1 cellular context compared by ENCODE assay signal in the genomic region with DNA sequence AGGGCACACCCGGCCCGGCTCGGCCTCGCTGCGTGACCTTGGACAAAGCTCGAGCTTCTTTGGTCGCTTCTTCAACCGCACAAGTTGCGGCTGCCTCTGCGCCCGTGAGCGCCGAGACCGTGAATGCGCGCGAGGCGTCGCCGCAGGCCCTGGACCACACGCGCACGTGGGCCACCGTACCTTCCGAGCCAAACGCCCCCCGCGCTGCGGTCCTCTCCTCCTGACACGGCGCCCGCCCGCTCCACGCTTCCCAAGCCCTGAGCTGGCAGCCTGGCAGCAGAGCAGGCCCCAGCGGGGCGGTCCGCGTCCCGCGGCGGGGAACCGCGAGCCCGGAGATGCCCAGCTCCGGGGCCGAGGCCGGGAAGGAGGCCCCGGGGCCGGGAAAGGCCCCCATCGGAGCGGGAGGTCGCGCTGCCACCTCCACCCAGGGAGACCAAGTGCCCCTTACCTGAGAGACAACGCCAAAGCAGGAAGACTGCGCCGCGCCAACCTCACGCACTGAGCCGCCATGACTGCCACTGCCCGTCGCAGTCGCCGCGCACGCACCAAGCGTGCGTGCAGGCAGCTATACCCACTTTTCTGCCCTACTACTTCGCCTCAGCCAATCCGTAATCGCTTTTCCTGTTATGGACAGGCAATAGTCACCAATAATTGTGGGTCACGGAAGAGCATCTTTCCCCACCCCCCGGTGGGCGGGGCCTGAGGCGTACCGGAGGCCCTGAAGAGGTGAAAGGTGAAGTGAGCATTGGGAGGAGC.
A peak's percentile ranks its signal among the peaks of the same experiment; 100 is the strongest.
TF ChIP-seq lines count a peak whose summit lies in the region.

A gene (minus strand): TSS at position 542 of the 756 bp plus-strand sequence. CDS start 32 bp downstream, at position 510.

TF ChIP-seq in K562, 482 proteins besides CTCF, POLR2A, EP300 and RAD21 (continued from another document and continues in another):
- TF ChIP-seq, protein P1, sequence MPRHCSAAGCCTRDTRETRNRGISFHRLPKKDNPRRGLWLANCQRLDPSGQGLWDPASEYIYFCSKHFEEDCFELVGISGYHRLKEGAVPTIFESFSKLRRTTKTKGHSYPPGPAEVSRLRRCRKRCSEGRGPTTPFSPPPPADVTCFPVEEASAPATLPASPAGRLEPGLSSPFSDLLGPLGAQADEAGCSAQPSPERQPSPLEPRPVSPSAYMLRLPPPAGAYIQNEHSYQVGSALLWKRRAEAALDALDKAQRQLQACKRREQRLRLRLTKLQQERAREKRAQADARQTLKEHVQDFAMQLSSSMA (CRISPR knock-in tag; IDR thresholded peaks at IDR 0.05), result peak; percentile 65; the same call in 1 of the 2 replicates
- TF ChIP-seq RBFOX2 (IDR thresholded peaks at IDR 0.05; ENCODE audit: low read depth, low read length) (peak; percentile 99), HEY1 (CRISPR knock-in tag; IDR thresholded peaks at IDR 0.05; ENCODE audit: borderline replicate concordance) (no peak), STAT5A (IDR thresholded peaks at IDR 0.05; ENCODE audit: borderline replicate concordance, low read length) (no peak), DPF2 (IDR thresholded peaks at IDR 0.05) (no peak), NFIC (IDR thresholded peaks at IDR 0.05) (no peak; the same call in 1 of the 2 replicates), CTBP1 (IDR thresholded peaks at IDR 0.05; ENCODE audit: borderline replicate concordance) (peak; percentile 54; the same call in 1 of the 2 replicates), POLR2AphosphoS5 (IDR thresholded peaks at IDR 0.05; ENCODE audit: control insufficient read depth, insufficient read depth, low read depth, low read length) (peak; percentile 55; the same call in 1 of the 2 replicates), POLR2AphosphoS2 (IDR thresholded peaks at IDR 0.05; ENCODE audit: low read length) (peak; percentile 25; the same call in 1 of the 2 replicates), SRF (CRISPR knock-in tag; IDR thresholded peaks at IDR 0.05) (peak in 1 of 2 experiments; percentile 89; a peak in 1 of 4 replicates), HDAC3 (IDR thresholded peaks at IDR 0.05; ENCODE audit: borderline replicate concordance, partially characterized antibody) (no peak), RBM25 (IDR thresholded peaks at IDR 0.05; ENCODE audit: low read depth, low read length, severe bottlenecking) (peak; percentile 81), ZNF217 (CRISPR knock-in tag; IDR thresholded peaks at IDR 0.05) (no peak)
- TF ChIP-seq, protein P2, sequence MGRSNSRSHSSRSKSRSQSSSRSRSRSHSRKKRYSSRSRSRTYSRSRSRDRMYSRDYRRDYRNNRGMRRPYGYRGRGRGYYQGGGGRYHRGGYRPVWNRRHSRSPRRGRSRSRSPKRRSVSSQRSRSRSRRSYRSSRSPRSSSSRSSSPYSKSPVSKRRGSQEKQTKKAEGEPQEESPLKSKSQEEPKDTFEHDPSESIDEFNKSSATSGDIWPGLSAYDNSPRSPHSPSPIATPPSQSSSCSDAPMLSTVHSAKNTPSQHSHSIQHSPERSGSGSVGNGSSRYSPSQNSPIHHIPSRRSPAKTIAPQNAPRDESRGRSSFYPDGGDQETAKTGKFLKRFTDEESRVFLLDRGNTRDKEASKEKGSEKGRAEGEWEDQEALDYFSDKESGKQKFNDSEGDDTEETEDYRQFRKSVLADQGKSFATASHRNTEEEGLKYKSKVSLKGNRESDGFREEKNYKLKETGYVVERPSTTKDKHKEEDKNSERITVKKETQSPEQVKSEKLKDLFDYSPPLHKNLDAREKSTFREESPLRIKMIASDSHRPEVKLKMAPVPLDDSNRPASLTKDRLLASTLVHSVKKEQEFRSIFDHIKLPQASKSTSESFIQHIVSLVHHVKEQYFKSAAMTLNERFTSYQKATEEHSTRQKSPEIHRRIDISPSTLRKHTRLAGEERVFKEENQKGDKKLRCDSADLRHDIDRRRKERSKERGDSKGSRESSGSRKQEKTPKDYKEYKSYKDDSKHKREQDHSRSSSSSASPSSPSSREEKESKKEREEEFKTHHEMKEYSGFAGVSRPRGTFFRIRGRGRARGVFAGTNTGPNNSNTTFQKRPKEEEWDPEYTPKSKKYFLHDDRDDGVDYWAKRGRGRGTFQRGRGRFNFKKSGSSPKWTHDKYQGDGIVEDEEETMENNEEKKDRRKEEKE (IDR thresholded peaks at IDR 0.05; ENCODE audit: borderline replicate concordance in 1 of 2, control insufficient read depth in 1 of 2, low read depth in 2 of 2, low read length in 1 of 2), result no peak
- TF ChIP-seq, protein P3, sequence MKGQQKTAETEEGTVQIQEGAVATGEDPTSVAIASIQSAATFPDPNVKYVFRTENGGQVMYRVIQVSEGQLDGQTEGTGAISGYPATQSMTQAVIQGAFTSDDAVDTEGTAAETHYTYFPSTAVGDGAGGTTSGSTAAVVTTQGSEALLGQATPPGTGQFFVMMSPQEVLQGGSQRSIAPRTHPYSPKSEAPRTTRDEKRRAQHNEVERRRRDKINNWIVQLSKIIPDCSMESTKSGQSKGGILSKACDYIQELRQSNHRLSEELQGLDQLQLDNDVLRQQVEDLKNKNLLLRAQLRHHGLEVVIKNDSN (CRISPR knock-in tag; IDR thresholded peaks at IDR 0.05), result peak; percentile 48; the same call in 1 of the 2 replicates
- TF ChIP-seq, protein P4, sequence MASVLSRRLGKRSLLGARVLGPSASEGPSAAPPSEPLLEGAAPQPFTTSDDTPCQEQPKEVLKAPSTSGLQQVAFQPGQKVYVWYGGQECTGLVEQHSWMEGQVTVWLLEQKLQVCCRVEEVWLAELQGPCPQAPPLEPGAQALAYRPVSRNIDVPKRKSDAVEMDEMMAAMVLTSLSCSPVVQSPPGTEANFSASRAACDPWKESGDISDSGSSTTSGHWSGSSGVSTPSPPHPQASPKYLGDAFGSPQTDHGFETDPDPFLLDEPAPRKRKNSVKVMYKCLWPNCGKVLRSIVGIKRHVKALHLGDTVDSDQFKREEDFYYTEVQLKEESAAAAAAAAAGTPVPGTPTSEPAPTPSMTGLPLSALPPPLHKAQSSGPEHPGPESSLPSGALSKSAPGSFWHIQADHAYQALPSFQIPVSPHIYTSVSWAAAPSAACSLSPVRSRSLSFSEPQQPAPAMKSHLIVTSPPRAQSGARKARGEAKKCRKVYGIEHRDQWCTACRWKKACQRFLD (CRISPR knock-in tag; IDR thresholded peaks at IDR 0.05), result peak; percentile 46; the same call in 1 of the 2 replicates
- TF ChIP-seq, protein P5, sequence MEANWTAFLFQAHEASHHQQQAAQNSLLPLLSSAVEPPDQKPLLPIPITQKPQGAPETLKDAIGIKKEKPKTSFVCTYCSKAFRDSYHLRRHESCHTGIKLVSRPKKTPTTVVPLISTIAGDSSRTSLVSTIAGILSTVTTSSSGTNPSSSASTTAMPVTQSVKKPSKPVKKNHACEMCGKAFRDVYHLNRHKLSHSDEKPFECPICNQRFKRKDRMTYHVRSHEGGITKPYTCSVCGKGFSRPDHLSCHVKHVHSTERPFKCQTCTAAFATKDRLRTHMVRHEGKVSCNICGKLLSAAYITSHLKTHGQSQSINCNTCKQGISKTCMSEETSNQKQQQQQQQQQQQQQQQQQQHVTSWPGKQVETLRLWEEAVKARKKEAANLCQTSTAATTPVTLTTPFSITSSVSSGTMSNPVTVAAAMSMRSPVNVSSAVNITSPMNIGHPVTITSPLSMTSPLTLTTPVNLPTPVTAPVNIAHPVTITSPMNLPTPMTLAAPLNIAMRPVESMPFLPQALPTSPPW (CRISPR knock-in tag; IDR thresholded peaks at IDR 0.05), result no peak
- TF ChIP-seq, protein P6, sequence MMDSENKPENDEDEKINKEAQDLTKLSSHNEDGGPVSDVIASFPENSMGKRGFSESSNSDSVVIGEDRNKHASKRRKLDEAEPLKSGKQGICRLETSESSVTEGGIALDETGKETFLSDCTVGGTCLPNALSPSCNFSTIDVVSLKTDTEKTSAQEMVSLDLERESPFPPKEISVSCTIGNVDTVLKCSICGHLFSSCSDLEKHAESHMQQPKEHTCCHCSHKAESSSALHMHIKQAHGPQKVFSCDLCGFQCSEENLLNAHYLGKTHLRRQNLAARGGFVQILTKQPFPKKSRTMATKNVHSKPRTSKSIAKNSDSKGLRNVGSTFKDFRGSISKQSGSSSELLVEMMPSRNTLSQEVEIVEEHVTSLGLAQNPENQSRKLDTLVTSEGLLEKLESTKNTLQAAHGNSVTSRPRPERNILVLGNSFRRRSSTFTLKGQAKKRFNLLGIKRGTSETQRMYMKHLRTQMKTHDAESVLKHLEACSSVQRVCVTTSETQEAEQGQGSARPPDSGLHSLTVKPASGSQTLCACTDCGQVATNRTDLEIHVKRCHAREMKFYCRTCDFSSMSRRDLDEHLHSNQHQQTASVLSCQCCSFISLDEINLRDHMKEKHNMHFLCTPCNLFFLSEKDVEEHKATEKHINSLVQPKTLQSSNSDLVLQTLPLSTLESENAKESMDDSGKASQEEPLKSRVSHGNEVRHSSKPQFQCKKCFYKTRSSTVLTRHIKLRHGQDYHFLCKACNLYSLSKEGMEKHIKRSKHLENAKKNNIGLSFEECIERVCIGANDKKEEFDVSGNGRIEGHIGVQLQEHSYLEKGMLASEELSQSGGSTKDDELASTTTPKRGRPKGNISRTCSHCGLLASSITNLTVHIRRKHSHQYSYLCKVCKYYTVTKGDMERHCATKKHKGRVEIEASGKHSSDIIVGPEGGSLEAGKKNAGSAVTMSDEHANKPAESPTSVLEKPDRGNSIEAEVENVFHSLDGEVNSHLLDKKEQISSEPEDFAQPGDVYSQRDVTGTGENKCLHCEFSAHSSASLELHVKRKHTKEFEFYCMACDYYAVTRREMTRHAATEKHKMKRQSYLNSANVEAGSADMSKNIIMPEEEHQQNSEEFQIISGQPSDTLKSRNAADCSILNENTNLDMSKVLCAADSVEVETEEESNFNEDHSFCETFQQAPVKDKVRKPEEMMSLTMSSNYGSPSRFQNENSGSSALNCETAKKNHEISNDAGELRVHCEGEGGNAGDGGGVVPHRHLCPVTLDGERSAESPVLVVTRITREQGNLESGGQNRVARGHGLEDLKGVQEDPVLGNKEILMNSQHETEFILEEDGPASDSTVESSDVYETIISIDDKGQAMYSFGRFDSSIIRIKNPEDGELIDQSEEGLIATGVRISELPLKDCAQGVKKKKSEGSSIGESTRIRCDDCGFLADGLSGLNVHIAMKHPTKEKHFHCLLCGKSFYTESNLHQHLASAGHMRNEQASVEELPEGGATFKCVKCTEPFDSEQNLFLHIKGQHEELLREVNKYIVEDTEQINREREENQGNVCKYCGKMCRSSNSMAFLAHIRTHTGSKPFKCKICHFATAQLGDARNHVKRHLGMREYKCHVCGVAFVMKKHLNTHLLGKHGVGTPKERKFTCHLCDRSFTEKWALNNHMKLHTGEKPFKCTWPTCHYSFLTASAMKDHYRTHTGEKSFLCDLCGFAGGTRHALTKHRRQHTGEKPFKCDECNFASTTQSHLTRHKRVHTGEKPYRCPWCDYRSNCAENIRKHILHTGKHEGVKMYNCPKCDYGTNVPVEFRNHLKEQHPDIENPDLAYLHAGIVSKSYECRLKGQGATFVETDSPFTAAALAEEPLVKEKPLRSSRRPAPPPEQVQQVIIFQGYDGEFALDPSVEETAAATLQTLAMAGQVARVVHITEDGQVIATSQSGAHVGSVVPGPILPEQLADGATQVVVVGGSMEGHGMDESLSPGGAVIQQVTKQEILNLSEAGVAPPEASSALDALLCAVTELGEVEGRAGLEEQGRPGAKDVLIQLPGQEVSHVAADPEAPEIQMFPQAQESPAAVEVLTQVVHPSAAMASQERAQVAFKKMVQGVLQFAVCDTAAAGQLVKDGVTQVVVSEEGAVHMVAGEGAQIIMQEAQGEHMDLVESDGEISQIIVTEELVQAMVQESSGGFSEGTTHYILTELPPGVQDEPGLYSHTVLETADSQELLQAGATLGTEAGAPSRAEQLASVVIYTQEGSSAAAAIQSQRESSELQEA (IDR thresholded peaks at IDR 0.05; ENCODE audit: low read depth), result peak; percentile 83
- TF ChIP-seq, protein P7, sequence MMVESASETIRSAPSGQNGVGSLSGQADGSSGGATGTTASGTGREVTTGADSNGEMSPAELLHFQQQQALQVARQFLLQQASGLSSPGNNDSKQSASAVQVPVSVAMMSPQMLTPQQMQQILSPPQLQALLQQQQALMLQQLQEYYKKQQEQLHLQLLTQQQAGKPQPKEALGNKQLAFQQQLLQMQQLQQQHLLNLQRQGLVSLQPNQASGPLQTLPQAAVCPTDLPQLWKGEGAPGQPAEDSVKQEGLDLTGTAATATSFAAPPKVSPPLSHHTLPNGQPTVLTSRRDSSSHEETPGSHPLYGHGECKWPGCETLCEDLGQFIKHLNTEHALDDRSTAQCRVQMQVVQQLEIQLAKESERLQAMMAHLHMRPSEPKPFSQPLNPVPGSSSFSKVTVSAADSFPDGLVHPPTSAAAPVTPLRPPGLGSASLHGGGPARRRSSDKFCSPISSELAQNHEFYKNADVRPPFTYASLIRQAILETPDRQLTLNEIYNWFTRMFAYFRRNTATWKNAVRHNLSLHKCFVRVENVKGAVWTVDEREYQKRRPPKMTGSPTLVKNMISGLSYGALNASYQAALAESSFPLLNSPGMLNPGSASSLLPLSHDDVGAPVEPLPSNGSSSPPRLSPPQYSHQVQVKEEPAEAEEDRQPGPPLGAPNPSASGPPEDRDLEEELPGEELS (CRISPR knock-in tag; IDR thresholded peaks at IDR 0.05; ENCODE audit: borderline replicate concordance), result peak; percentile 75; the same call in 1 of the 2 replicates
- TF ChIP-seq, protein P8, sequence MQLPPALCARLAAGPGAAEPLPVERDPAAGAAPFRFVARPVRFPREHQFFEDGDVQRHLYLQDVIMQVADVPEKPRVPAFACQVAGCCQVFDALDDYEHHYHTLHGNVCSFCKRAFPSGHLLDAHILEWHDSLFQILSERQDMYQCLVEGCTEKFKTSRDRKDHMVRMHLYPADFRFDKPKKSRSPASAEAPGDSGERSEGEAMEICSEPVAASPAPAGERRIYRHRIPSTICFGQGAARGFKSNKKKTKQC (CRISPR knock-in tag; IDR thresholded peaks at IDR 0.05), result peak; percentile 70
- TF ChIP-seq, protein P9, sequence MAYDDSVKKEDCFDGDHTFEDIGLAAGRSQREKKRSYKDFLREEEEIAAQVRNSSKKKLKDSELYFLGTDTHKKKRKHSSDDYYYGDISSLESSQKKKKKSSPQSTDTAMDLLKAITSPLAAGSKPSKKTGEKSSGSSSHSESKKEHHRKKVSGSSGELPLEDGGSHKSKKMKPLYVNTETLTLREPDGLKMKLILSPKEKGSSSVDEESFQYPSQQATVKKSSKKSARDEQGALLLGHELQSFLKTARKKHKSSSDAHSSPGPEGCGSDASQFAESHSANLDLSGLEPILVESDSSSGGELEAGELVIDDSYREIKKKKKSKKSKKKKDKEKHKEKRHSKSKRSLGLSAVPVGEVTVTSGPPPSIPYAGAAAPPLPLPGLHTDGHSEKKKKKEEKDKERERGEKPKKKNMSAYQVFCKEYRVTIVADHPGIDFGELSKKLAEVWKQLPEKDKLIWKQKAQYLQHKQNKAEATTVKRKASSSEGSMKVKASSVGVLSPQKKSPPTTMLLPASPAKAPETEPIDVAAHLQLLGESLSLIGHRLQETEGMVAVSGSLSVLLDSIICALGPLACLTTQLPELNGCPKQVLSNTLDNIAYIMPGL (CRISPR knock-in tag; IDR thresholded peaks at IDR 0.05), result 0 out of 2 replicates have a peak, but pooled peaks have one; percentile 22
